11 cellular contexts compared by ENCODE assay signal in genomic region chr14:90599748-90600507, GRCh38.
A peak's percentile ranks its signal among the peaks of the same experiment; 100 is the strongest.
DNase-seq lines count a peak whose midpoint lies in the region; ATAC-seq and TF ChIP-seq lines count a peak whose summit lies in the region.
"Had no signal": no experiment of that assay in that cellular context is flagged by ENCODE, and none has a peak within 500 bp of the region (broad histone marks: within the 10 kb centered on the region; RNA-seq: fewer than 3 reads in every experiment).

No MANE protein-coding gene starts in this region.

- BruUV-seq in PC-9 (replicated peaks; lab: Mats Ljungman, UMichigan), result no TSS peak

- CTCF ChIA-PET in PC-9 (lab: Charles Lee), result no interaction called here

- no peaks in the 10 kb centered on the region for H3K36me3 Mint-ChIP-seq in activated naive CD8-positive, alpha-beta T cell treated with anti-CD3 and anti-CD28 coated beads for 36 hours

- peak; percentile 21 for DNase-seq in GM23248
- DNase-seq in PC-9, result peak; percentile 12 to 62
- no peak for DNase-seq in esophagus muscularis mucosa (ENCODE audit: extremely low spot score)
- DNase-seq in pons (ENCODE audit: low spot score), result peak; percentile 67
- DNase-seq in activated naive CD4-positive, alpha-beta T cell treated with anti-CD3 and anti-CD28 coated beads, Interleukin-2, amount 50 U/mL, for 16 hours, result no peak
- DNase-seq in NK-92 treated with Interleukin-12 subunit alpha and Interleukin-12 subunit beta, amount 100 ng/mL, for 24 hours (lab: John Stamatoyannopoulos, UW), result no peak
- no peak for DNase-seq in activated naive CD8-positive, alpha-beta T cell treated with anti-CD3 and anti-CD28 coated beads for 36 hours
- DNase-seq: NCI-H2029 treated with DMSO at 0.1 percent for 48 hours, right lobe of liver had no signal

- H3K4me1 ChIP-seq in GM23248 (ENCODE audit: insufficient read depth) (no peaks in the 10 kb centered on the region), PC-9 (replicated peaks; ENCODE audit: insufficient read depth) (peaks cover 8% of the 10 kb centered on the region), esophagus muscularis mucosa (peaks cover 0 to 27% (median 19%) of the 10 kb centered on the region in 4 donors)
- H3K4me1 ChIP-seq: right lobe of liver had no signal

- H3K4me3 ChIP-seq in GM23248 (no peak overlapping the region), PC-9 (no peak overlapping the region), esophagus muscularis mucosa (peak overlapping the region in 2 of 4 donors; percentile 23 to 25)
- H3K4me3 ChIP-seq: right lobe of liver, tibial nerve had no signal

- no peak overlapping the region for H3K27ac Mint-ChIP-seq in activated naive CD8-positive, alpha-beta T cell treated with anti-CD3 and anti-CD28 coated beads for 36 hours

- TF ChIP-seq EP300 in esophagus muscularis mucosa (IDR thresholded peaks at IDR 0.05), result no peak

- H3K9ac ChIP-seq in GM23248, result no peak overlapping the region

- H4K20me1 ChIP-seq in GM23248 (ENCODE audit: insufficient read depth) (no peaks in the 10 kb centered on the region), PC-9 (ENCODE audit: insufficient read depth) (no peaks in the 10 kb centered on the region)

- H3K36me3 ChIP-seq in GM23248 (ENCODE audit: low read depth) (no peaks in the 10 kb centered on the region), PC-9 (ENCODE audit: low read depth) (no peaks in the 10 kb centered on the region), esophagus muscularis mucosa (no peaks in the 10 kb centered on the region)
- H3K36me3 ChIP-seq: right lobe of liver, tibial nerve had no signal

- H3K4me1 Mint-ChIP-seq in activated naive CD8-positive, alpha-beta T cell treated with anti-CD3 and anti-CD28 coated beads for 36 hours, result no peaks in the 10 kb centered on the region

- TF ChIP-seq CTCF in PC-9 (conservative IDR thresholded peaks at IDR 0.05) (no peak; the same call in 1 of the 2 replicates), esophagus muscularis mucosa (IDR thresholded peaks at IDR 0.05) (peak; percentile 31 to 56 (median 36))

- H3K27me3 ChIP-seq in GM23248 (replicated peaks; ENCODE audit: insufficient read depth), result no peaks in the 10 kb centered on the region
- H3K27me3 ChIP-seq in PC-9 (ENCODE audit: insufficient read depth, low read depth), result no peaks in the 10 kb centered on the region
- no peaks in the 10 kb centered on the region for H3K27me3 ChIP-seq in esophagus muscularis mucosa
- H3K27me3 ChIP-seq: right lobe of liver, tibial nerve had no signal

- H3F3A ChIP-seq in GM23248 (ENCODE audit: insufficient read depth), result no peaks in the 10 kb centered on the region
- no peaks in the 10 kb centered on the region for H3F3A ChIP-seq in PC-9 (ENCODE audit: insufficient read depth, low read depth)

- H3K27ac ChIP-seq in GM23248 (no peak overlapping the region), PC-9 (peak overlapping the region; percentile 57), esophagus muscularis mucosa (replicated peaks in 1 of 4) (peak overlapping the region; percentile 58 to 75 (median 68))
- H3K27ac ChIP-seq: right lobe of liver, tibial nerve had no signal

- no peaks in the 10 kb centered on the region for H3K9me3 ChIP-seq in GM23248 (ENCODE audit: low read depth)
- H3K9me3 ChIP-seq in PC-9 (ENCODE audit: insufficient read depth, low read depth), result no peaks in the 10 kb centered on the region
- H3K9me3 ChIP-seq in esophagus muscularis mucosa, result no peaks in the 10 kb centered on the region
- H3K9me3 ChIP-seq: right lobe of liver, tibial nerve had no signal

- H3K79me2 ChIP-seq in GM23248 (ENCODE audit: insufficient read depth), result no peaks in the 10 kb centered on the region
- H3K79me2 ChIP-seq in PC-9 (ENCODE audit: low read depth), result no peaks in the 10 kb centered on the region

- ATAC-seq in GM21576 (IDR thresholded peaks at IDR 0.05; ENCODE audit: unreplicated experiment), result no peak

- no peaks in the 10 kb centered on the region for H3K9me2 ChIP-seq in GM23248 (ENCODE audit: insufficient read depth)
- H3K9me2 ChIP-seq in PC-9 (ENCODE audit: insufficient read depth), result no peaks in the 10 kb centered on the region

- no peaks in the 10 kb centered on the region for H3K9me3 Mint-ChIP-seq in activated naive CD8-positive, alpha-beta T cell treated with anti-CD3 and anti-CD28 coated beads for 36 hours

- 89 to 90% methylated on average over 12 of the region's 12 CpGs for WGBS in GM23248 (ENCODE audit: low coverage in 1 of 2, low lambda C conversion rate in 2 of 2, missing lambda C conversion rate in 2 of 2), 2 experiments
- WGBS in esophagus muscularis mucosa, result 79% methylated on average over 12 of the region's 12 CpGs

- TF ChIP-seq POLR2A in esophagus muscularis mucosa (IDR thresholded peaks at IDR 0.05; ENCODE audit: low read depth), result no peak

- intact Hi-C loops in PC-9 (cut with micrococcal nuclease; ENCODE audit: unreplicated experiment) (loop anchor here (1.0 to 10.0 kb wide), 2 partner anchors 95 to 201 kb away; no protein-coding TSS in a partner anchor), esophagus muscularis mucosa (cut with DNase I) (loop anchor here (5.0 kb wide), 1 partner anchor 97 kb away; no protein-coding TSS in a partner anchor)

- H2AFZ ChIP-seq in GM23248, result no peak overlapping the region
- H2AFZ ChIP-seq in PC-9, result peak overlapping the region; percentile 62; the same call in 1 of the 2 replicates

- H3K4me2 ChIP-seq in GM23248 (ENCODE audit: unreplicated experiment) (no peak overlapping the region), PC-9 (peak overlapping the region; percentile 43)

- POLR2A ChIA-PET in PC-9 (lab: Charles Lee; ENCODE audit: unreplicated experiment), result no interaction called here

- H3K27me3 Mint-ChIP-seq in activated naive CD8-positive, alpha-beta T cell treated with anti-CD3 and anti-CD28 coated beads for 36 hours, result peaks cover 5% of the 10 kb centered on the region

- in situ Hi-C loops in GM23248 (cut with MboI), result no loop called here

- H3K4me3 Mint-ChIP-seq in activated naive CD8-positive, alpha-beta T cell treated with anti-CD3 and anti-CD28 coated beads for 36 hours, result no peak overlapping the region

Comparison
In these comparisons a context has a peak if more than half of its experiments do, and no peak if none do; other contexts are left out.
1. DNase-seq: peak in GM23248 (single experiment), PC-9 (2 of 2) and pons (single experiment); none in esophagus muscularis mucosa (single experiment), activated naive CD4-positive, alpha-beta T cell treated with anti-CD3 and anti-CD28 coated beads, Interleukin-2, amount 50 U/mL, for 16 hours (single experiment), NK-92 treated with Interleukin-12 subunit alpha and Interleukin-12 subunit beta, amount 100 ng/mL, for 24 hours (single experiment) and activated naive CD8-positive, alpha-beta T cell treated with anti-CD3 and anti-CD28 coated beads for 36 hours (single experiment).